13 cellular contexts compared by ENCODE assay signal in genomic region chr15:53511175-53511574, GRCh38.
DNase-seq lines count a peak whose midpoint lies in the region; TF ChIP-seq lines count a peak whose summit lies in the region.
"Had no signal": no experiment of that assay in that cellular context is flagged by ENCODE, and none has a peak within 500 bp of the region (broad histone marks: within the 10 kb centered on the region; RNA-seq: fewer than 3 reads in every experiment).

No MANE protein-coding gene starts in this region.

- no peaks in the 10 kb centered on the region for H4K20me1 ChIP-seq in H9 (ENCODE audit: control insufficient read depth, insufficient read depth, insufficient read length)

- no peaks in the 10 kb centered on the region for H3K4me1 Mint-ChIP-seq in H9

- H3K4ac ChIP-seq in H9 (ENCODE audit: low read depth, low read length), result no peak overlapping the region

- H3K23me2 ChIP-seq in H9 (ENCODE audit: insufficient read length, low read depth, low read length, poor library complexity, severe bottlenecking), result no peaks in the 10 kb centered on the region

- H3K27ac Mint-ChIP-seq in H9, result no peak overlapping the region
- H3K27ac Mint-ChIP-seq: CD4-positive, alpha-beta T cell had no signal

- H4K5ac ChIP-seq in H9 (ENCODE audit: insufficient read length, low read depth, low read length), result no peak overlapping the region

- H3K27me3 Mint-ChIP-seq in H9 (ENCODE audit: low read depth), result no peaks in the 10 kb centered on the region
- H3K27me3 Mint-ChIP-seq: CD4-positive, alpha-beta T cell had no signal

- H3K27me3 ChIP-seq in H9 (ENCODE audit: insufficient read depth, low read length), result no peaks in the 10 kb centered on the region

- H2BK12ac ChIP-seq in H9 (ENCODE audit: insufficient read length, low read depth, low read length), result no peak overlapping the region

- H2BK5ac ChIP-seq in H9 (ENCODE audit: insufficient read length, low read length), result no peak overlapping the region

- H4K91ac ChIP-seq in H9 (ENCODE audit: insufficient read length, low read depth, low read length), result no peak overlapping the region

- no peak overlapping the region for H3K56ac ChIP-seq in H9 (ENCODE audit: insufficient read length, low read depth, low read length)

- no peak overlapping the region for H3K4me3 Mint-ChIP-seq in H9
- H3K4me3 Mint-ChIP-seq: CD4-positive, alpha-beta T cell had no signal

- no peak overlapping the region for H3K27ac ChIP-seq in H9 (ENCODE audit: insufficient read length, low read depth, low read length)
- H3K27ac ChIP-seq: C4-2B, KMS-11 had no signal

- no peaks in the 10 kb centered on the region for H3K79me1 ChIP-seq in H9 (ENCODE audit: insufficient read depth, low read depth, low read length, poor library complexity, severe bottlenecking)

- H3K14ac ChIP-seq in H9 (ENCODE audit: insufficient read depth, low read length), result 0 out of 2 replicates have a peak overlapping the region, but pooled peaks have one; percentile 6

- no peak overlapping the region for H3K4me2 ChIP-seq in H9 (ENCODE audit: insufficient read depth, insufficient read length, low read length)
- H3K4me2 ChIP-seq: KMS-11 had no signal

- H4K8ac ChIP-seq in H9 (replicated peaks; ENCODE audit: insufficient read length, low read depth, low read length), result no peak overlapping the region

- no peaks in the 10 kb centered on the region for H3K36me3 Mint-ChIP-seq in H9 (ENCODE audit: insufficient read depth in 1 of 3, low read depth in 3 of 3)

- no peaks in the 10 kb centered on the region for H3K79me2 ChIP-seq in H9 (ENCODE audit: insufficient read depth, low read length)

- no peaks in the 10 kb centered on the region for H3K9me3 Mint-ChIP-seq in H9
- H3K9me3 Mint-ChIP-seq: CD4-positive, alpha-beta T cell had no signal

- H2BK15ac ChIP-seq in H9 (ENCODE audit: low read depth, low read length), result no peak overlapping the region

- peak; percentile 59 for DNase-seq in DMS53 treated with DMSO at 0.1 percent for 48 hours (lab: John Stamatoyannopoulos, UW; ENCODE audit: unreplicated experiment)
- no peak for DNase-seq in H9
- DNase-seq in NCI-H510A treated with DMSO at 0.1 percent for 48 hours (lab: John Stamatoyannopoulos, UW), result peak; percentile 53
- DNase-seq in NCI-H526 (lab: John Stamatoyannopoulos, UW), result no peak
- no peak for DNase-seq in GM19238 (ENCODE audit: insufficient read length, low spot score)
- no peak for DNase-seq in AG08396 (ENCODE audit: low spot score)
- DNase-seq: ACHN; AML-193; Caco-2; CD4-positive, alpha-beta T cell had no signal

- TF ChIP-seq CTCF in H9 (conservative IDR thresholded peaks at IDR 0.05), result no peak

- no peak overlapping the region for H3K18ac ChIP-seq in H9 (ENCODE audit: insufficient read length, low read depth, low read length)

- H3T11ph ChIP-seq in H9 (ENCODE audit: low read length), result no peak overlapping the region

- H2BK120ac ChIP-seq in H9 (ENCODE audit: low read depth, low read length, poor library complexity, severe bottlenecking), result no peak overlapping the region

- H3K4me1 ChIP-seq in H9 (ENCODE audit: insufficient read depth, low read length), result no peaks in the 10 kb centered on the region
- H3K4me1 ChIP-seq: Caco-2, HAP-1 had no signal

- no peak overlapping the region for H2AK5ac ChIP-seq in H9 (ENCODE audit: insufficient read length, low read length)

- H2AFZ ChIP-seq in H9 (ENCODE audit: low read length), result no peak overlapping the region

- no peaks in the 10 kb centered on the region for H3K9me3 ChIP-seq in H9 (ENCODE audit: control insufficient read depth, low read depth, low read length)
- H3K9me3 ChIP-seq: Caco-2, HAP-1 had no signal

- no peak overlapping the region for H3K23ac ChIP-seq in H9 (ENCODE audit: insufficient read length, low read depth, low read length)

- no peak overlapping the region for H2BK20ac ChIP-seq in H9 (ENCODE audit: low read depth, low read length, poor library complexity, severe bottlenecking)

- no peak overlapping the region for H3K9ac ChIP-seq in H9 (ENCODE audit: extremely low read depth, insufficient read length, low read length)
- H3K9ac ChIP-seq: KMS-11 had no signal

Comparison
In these comparisons a context has a peak if more than half of its experiments do, and no peak if none do; other contexts are left out.
1. DNase-seq: peak in DMS53 treated with DMSO at 0.1 percent for 48 hours (single experiment) and NCI-H510A treated with DMSO at 0.1 percent for 48 hours (single experiment); none in H9 (single experiment), NCI-H526 (0 of 2), GM19238 (single experiment) and AG08396 (single experiment).